In genomic region chr4:116959045-116959444, GRCh38 we compare ENCODE assay signal across 7 cellular contexts.
"Had no signal": no experiment of that assay in that cellular context is flagged by ENCODE, and none has a peak within 500 bp of the region (broad histone marks: within the 10 kb centered on the region; RNA-seq: fewer than 3 reads in every experiment).

No MANE protein-coding gene starts in this region.

- ATAC-seq: GM12878 had no signal

- FAIRE-seq: GM12878, GM12891, GM12892, GM18507, GM19239 had no signal

- H3K4me3 ChIP-seq: GM12878 had no signal

- DNase-seq: GDM1, GF-D8 had no signal
